ENCODE assay signal across 1 cellular context in genomic region chr6:169723200-169723909, GRCh38.
TF ChIP-seq lines count a peak whose summit lies in the region.

No MANE protein-coding gene starts in this region.

TF ChIP-seq in K562, 482 proteins besides CTCF, POLR2A, EP300 and RAD21 (continued from another document):
- TF ChIP-seq ZFX (CRISPR knock-in tag; IDR thresholded peaks at IDR 0.05) (peak; percentile 86), RBM17 (IDR thresholded peaks at IDR 0.05; ENCODE audit: borderline replicate concordance, low read depth, low read length) (no peak), MXD1 (CRISPR knock-in tag; IDR thresholded peaks at IDR 0.05; ENCODE audit: borderline replicate concordance, poor library complexity, severe bottlenecking) (no peak), LCOR (CRISPR knock-in tag; IDR thresholded peaks at IDR 0.05) (no peak), CHD1 (IDR thresholded peaks at IDR 0.05; ENCODE audit: low read length) (peak; percentile 88)
